Comparison of ENCODE assay signal across 9 cellular contexts in genomic region chr11:19712281-19713220, GRCh38. TPM values are rescaled to one million over a fixed set of nuclear protein-coding genes. Genes with fewer than 3 reads are reported as not detected.
DNase-seq lines count a peak whose midpoint lies in the region; ATAC-seq, FAIRE-seq and TF ChIP-seq lines count a peak whose summit lies in the region.
"Had no signal": no experiment of that assay in that cellular context is flagged by ENCODE, and none has a peak within 500 bp of the region (broad histone marks: within the 10 kb centered on the region; RNA-seq: fewer than 3 reads in every experiment).

Gene NAV2 (plus strand): TSS chr11:19712837. CDS start chr11:19713696, 859 bp downstream.

- H3K4me1 ChIP-seq in A673 (ENCODE audit: insufficient read depth, low read length, poor library complexity, severe bottlenecking) (no peaks in the 10 kb centered on the region), kidney (ENCODE audit: control insufficient read depth in 1 of 2, insufficient read depth in 1 of 2, low read depth in 1 of 2, low read length in 2 of 2) (peaks cover 14 to 27% of the 10 kb centered on the region in 2 donors)

- no peaks in the 10 kb centered on the region for H3K9me3 ChIP-seq in A673 (ENCODE audit: low read depth, low read length, poor library complexity, severe bottlenecking)
- H3K9me3 ChIP-seq in kidney (ENCODE audit: control insufficient read depth in 1 of 2, low read length in 2 of 2) = no peaks in the 10 kb centered on the region

- H3K27ac Mint-ChIP-seq in chondrocyte (ENCODE audit: unreplicated experiment) = peak within 1 kb of the TSS; percentile 98

- TF ChIP-seq CTCF in A673 (conservative IDR thresholded peaks at IDR 0.05; ENCODE audit: low read depth, low read length) (no peak), chondrocyte (IDR thresholded peaks at IDR 0.05) (peak; percentile 27), kidney (IDR thresholded peaks at IDR 0.05; ENCODE audit: borderline replicate concordance, extremely low read depth, insufficient read depth) (no peak)

- H3K4me1 Mint-ChIP-seq in chondrocyte (ENCODE audit: low read depth) = peaks cover 47% of the 10 kb centered on the region

- H3K9ac ChIP-seq in kidney (ENCODE audit: low read length in 2 of 2) = peak within 1 kb of the TSS; percentile 49 to 62

- ATAC-seq in GM18873 (IDR thresholded peaks at IDR 0.05; ENCODE audit: low FRiP score, unreplicated experiment) = peak; percentile 95
- peak; percentile 98 for ATAC-seq in HG03108 (IDR thresholded peaks at IDR 0.05; ENCODE audit: unreplicated experiment)

- POLR2A ChIA-PET in A673 (lab: Charles Lee; ENCODE audit: low non-redundant PET) = no interaction called here

- BruUV-seq in A673 (replicated peaks; lab: Mats Ljungman, UMichigan) = no TSS peak

- FAIRE-seq in kidney (lab: Jason Lieb, UNC) = no peak
- FAIRE-seq: G401.6 had no signal

- H3K27me3 ChIP-seq in A673 (replicated peaks; ENCODE audit: insufficient read depth, low read depth, low read length, poor library complexity) = peaks cover 37% of the 10 kb centered on the region

- CTCF ChIA-PET in A673 (lab: Charles Lee) = no interaction called here

- no peaks in the 10 kb centered on the region for H3K36me3 Mint-ChIP-seq in chondrocyte (ENCODE audit: low read depth)

- peak within 1 kb of the TSS; percentile 47 for H3K4me3 ChIP-seq in A673 (ENCODE audit: low read depth, low read length, poor library complexity, severe bottlenecking)
- H3K4me3 ChIP-seq in kidney (ENCODE audit: low read length in 2 of 2) = peak within 1 kb of the TSS; percentile 65 to 73

- intact Hi-C loops in A673 (cut with micrococcal nuclease; ENCODE audit: unreplicated experiment) = no loop called here
- intact Hi-C loops in kidney (cut with DNase I) = no loop called here

- H3K36me3 ChIP-seq in A673 (ENCODE audit: insufficient read depth, low read length, poor library complexity, severe bottlenecking) (no peaks in the 10 kb centered on the region), kidney (ENCODE audit: control insufficient read depth in 1 of 2, insufficient read depth in 2 of 2, low read length in 2 of 2) (no peaks in the 10 kb centered on the region)

- no peaks in the 10 kb centered on the region for H3K9me3 Mint-ChIP-seq in chondrocyte (ENCODE audit: low read depth)

- H3K27ac ChIP-seq in A673 (ENCODE audit: low read depth, low read length, poor library complexity, severe bottlenecking) = no peak within 1 kb of the TSS
- H3K27ac ChIP-seq in kidney (ENCODE audit: low read depth in 2 of 2, low read length in 2 of 2) = peak within 1 kb of the TSS; percentile 73 to 75

- DNase-seq in A673 (ENCODE audit: low spot score) (peak; percentile 86), NCI-H2196 (lab: John Stamatoyannopoulos, UW; ENCODE audit: unreplicated experiment) (peak; percentile 92), chondrocyte (ENCODE audit: low spot score) (no peak), kidney (peak; percentile 97)
- peak; percentile 77 for DNase-seq in activated CD4-positive, CD25-positive, alpha-beta regulatory T cell treated with anti-CD3 and anti-CD28 coated beads, Interleukin-2, amount 50 U/mL, for 72 hours
- peak; percentile 40 to 68 (median 55) for DNase-seq in stimulated activated CD4-positive, alpha-beta T cell treated with anti-CD3 and anti-CD28 coated beads, Interleukin-12 subunit alpha, Interleukin-12 subunit beta, amount 100 ng/mL, for 48 hours (ENCODE audit: low read depth in 2 of 3, low spot score in 1 of 3)

- H3K4me3 Mint-ChIP-seq in chondrocyte (ENCODE audit: unreplicated experiment) = peak within 1 kb of the TSS; percentile 97

- no peaks in the 10 kb centered on the region for H3K27me3 Mint-ChIP-seq in chondrocyte (ENCODE audit: low read depth)

RNA-seq across cellular contexts. Expression of gene NAV2, which starts in this region (rescaled TPM):
- total RNA-seq in A673 (2021) = 0.07 TPM in 1 of 2 replicates, not detected in the other
- 87.0 to 119 TPM (median 90.2 TPM) in 3 replicates for total RNA-seq in chondrocyte
- 37.7 TPM for total RNA-seq in kidney
- polyA plus RNA-seq in kidney (ENCODE audit: insufficient read depth, low read depth, low replicate concordance) = 5.9 TPM

Comparison
In these comparisons a context has a peak if more than half of its experiments do, and no peak if none do; other contexts are left out.
1. RNA of gene NAV2 (total RNA-seq): 87.0 to 119 TPM in chondrocyte and 37.7 TPM in kidney (single experiment); 0.07 TPM in A673; every median in the first group is over 10 times any median in the second.
2. Peak in DNase-seq and H3K4me3 ChIP-seq in A673; RNA of the gene not detected or under 1 TPM.